Comparison of ENCODE assay signal across 8 cellular contexts in genomic region chr1:169106921-169107672, GRCh38. TPM values are rescaled to one million over a fixed set of nuclear protein-coding genes. Genes with fewer than 3 reads are reported as not detected.
A peak's percentile ranks its signal among the peaks of the same experiment; 100 is the strongest.
DNase-seq lines count a peak whose midpoint lies in the region; ATAC-seq, FAIRE-seq and TF ChIP-seq lines count a peak whose summit lies in the region.

No MANE protein-coding gene starts in this region.

- DNase-seq in CD4-positive, CD25-positive, alpha-beta regulatory T cell, result peak in 1 of 3 donors; percentile 30
- peak; percentile 41 for DNase-seq in HCEC 1CT
- peak; percentile 57 for DNase-seq in RKO (ENCODE audit: low spot score)
- DNase-seq in dorsolateral prefrontal cortex, result peak in 1 of 10 donors; percentile 54
- peak; percentile 53 for DNase-seq in midbrain (lab: John Stamatoyannopoulos, UW)
- no peak for DNase-seq in KG1 (lab: John Stamatoyannopoulos, UW)
- no peak for DNase-seq in RCC 7860 (ENCODE audit: low spot score)

- H3K4me3 Mint-ChIP-seq in CD4-positive, CD25-positive, alpha-beta regulatory T cell, result peak overlapping the region; percentile 87 to 96 (median 92)

- H3K27ac Mint-ChIP-seq in CD4-positive, CD25-positive, alpha-beta regulatory T cell, result peak overlapping the region; percentile 27 to 90 (median 68)

- H3K36me3 ChIP-seq in CD4-positive, CD25-positive, alpha-beta regulatory T cell (ENCODE audit: control insufficient read depth, insufficient read depth, low read length), result peaks cover 4% of the 10 kb centered on the region

- H3K4me3 ChIP-seq in CD4-positive, CD25-positive, alpha-beta regulatory T cell (ENCODE audit: low read depth, low read length), result peak overlapping the region; percentile 90
- peak overlapping the region; percentile 71 to 99 (median 91) for H3K4me3 ChIP-seq in dorsolateral prefrontal cortex

- H3K9me3 Mint-ChIP-seq in CD4-positive, CD25-positive, alpha-beta regulatory T cell, result no peaks in the 10 kb centered on the region

- H3K36me3 Mint-ChIP-seq in CD4-positive, CD25-positive, alpha-beta regulatory T cell, result peaks cover 1% of the 10 kb centered on the region

- no peaks in the 10 kb centered on the region for H3K27me3 Mint-ChIP-seq in CD4-positive, CD25-positive, alpha-beta regulatory T cell

- peaks cover 37% of the 10 kb centered on the region for H3K4me1 ChIP-seq in CD4-positive, CD25-positive, alpha-beta regulatory T cell (ENCODE audit: control insufficient read depth, insufficient read depth, low read length, poor library complexity, severe bottlenecking)

- ATAC-seq in CD4-positive, CD25-positive, alpha-beta regulatory T cell (ENCODE audit: low read depth in 2 of 2), result no peak
- ATAC-seq in GM21619 (IDR thresholded peaks at IDR 0.05; ENCODE audit: unreplicated experiment), result no peak

- H3K27ac ChIP-seq in CD4-positive, CD25-positive, alpha-beta regulatory T cell (ENCODE audit: insufficient read depth, low read length, poor library complexity, severe bottlenecking), result peak overlapping the region; percentile 74
- H3K27ac ChIP-seq in dorsolateral prefrontal cortex, result peak overlapping the region; percentile 84 to 99 (median 97)

- H3K4me1 Mint-ChIP-seq in CD4-positive, CD25-positive, alpha-beta regulatory T cell, result peaks cover 23 to 46% (median 30%) of the 10 kb centered on the region in 4 donors

- peaks cover 5% of the 10 kb centered on the region for H3K27me3 ChIP-seq in CD4-positive, CD25-positive, alpha-beta regulatory T cell (ENCODE audit: control insufficient read depth, insufficient read depth, low read length)
- no peaks in the 10 kb centered on the region for H3K27me3 ChIP-seq in dorsolateral prefrontal cortex

- H3K9me3 ChIP-seq in CD4-positive, CD25-positive, alpha-beta regulatory T cell (ENCODE audit: control insufficient read depth in 2 of 2, low read length in 2 of 2), result no peaks in the 10 kb centered on the region

- TF ChIP-seq CTCF in dorsolateral prefrontal cortex (IDR thresholded peaks at IDR 0.05 in 54 of 56, conservative IDR thresholded peaks at IDR 0.05 in 2 of 56; ENCODE audit: low read depth in 1 of 56, partially characterized antibody in 56 of 56), result no peak

- intact Hi-C loops in dorsolateral prefrontal cortex (cut with DNase I), result loop anchor here (2.0 to 10.0 kb wide), 8 partner anchors 16 to 502 kb away; no protein-coding TSS in a partner anchor

- FAIRE-seq in RCC 7860 (lab: Jason Lieb, UNC), result no peak

RNA-seq across cellular contexts. Expression of gene ATP1B1, which starts 0.6 kb away (rescaled TPM):
- total RNA-seq in CD4-positive, CD25-positive, alpha-beta regulatory T cell, result 25.0 TPM
- polyA plus RNA-seq in CD4-positive, CD25-positive, alpha-beta regulatory T cell, result 10 to 100 TPM in 1 of 4 donors, 1 to 10 TPM in 3; 3.1 to 10.0 (median 6.0) TPM
- total RNA-seq in dorsolateral prefrontal cortex, result 1,000 to 10,000 TPM in 2 of 120 experiments, 100 to 1,000 TPM in 118; 155 to 1,070 (median 769) TPM

Comparison
In these comparisons a context has a peak if more than half of its experiments do, and no peak if none do; other contexts are left out.
1. DNase-seq: peak in HCEC 1CT (single experiment), RKO (single experiment) and midbrain (single experiment); none in KG1 (single experiment) and RCC 7860 (single experiment).